Comparison of ENCODE assay signal across 22 cellular contexts in genomic region chr20:50854512-50855249, GRCh38. TPM values are rescaled to one million over a fixed set of nuclear protein-coding genes. Genes with fewer than 3 reads are reported as not detected.
A peak's percentile ranks its signal among the peaks of the same experiment; 100 is the strongest.
DNase-seq lines count a peak whose midpoint lies in the region; ATAC-seq and TF ChIP-seq lines count a peak whose summit lies in the region.
"Had no signal": no experiment of that assay in that cellular context is flagged by ENCODE, and none has a peak within 500 bp of the region (broad histone marks: within the 10 kb centered on the region; RNA-seq: fewer than 3 reads in every experiment).

No MANE protein-coding gene starts in this region.

- peaks cover 6% of the 10 kb centered on the region for H3K36me3 Mint-ChIP-seq in activated naive CD4-positive, alpha-beta T cell treated with anti-CD3 and anti-CD28 coated beads, Interleukin-2, amount 50 U/mL, for 24 hours
- no peaks in the 10 kb centered on the region for H3K36me3 Mint-ChIP-seq in activated naive CD4-positive, alpha-beta T cell treated with anti-CD3 and anti-CD28 coated beads for 36 hours (ENCODE audit: low read depth)
- H3K36me3 Mint-ChIP-seq in WTC11, result no peaks in the 10 kb centered on the region
- no peaks in the 10 kb centered on the region for H3K36me3 Mint-ChIP-seq in neural progenitor cell

- intact Hi-C loops in activated naive CD4-positive, alpha-beta T cell treated with anti-CD3 and anti-CD28 coated beads for 36 hours (cut with micrococcal nuclease), result no loop called here

- H3K4me3 ChIP-seq in HEK293 (ENCODE audit: low read depth, low read length), result no peak overlapping the region
- H3K4me3 ChIP-seq in neural progenitor cell, result no peak overlapping the region
- H3K4me3 ChIP-seq: SJSA1 had no signal

- no peaks in the 10 kb centered on the region for H4K20me1 ChIP-seq in neural progenitor cell (ENCODE audit: low read depth)

- POLR2A ChIA-PET in HEK293 (lab: Yijun Ruan, JAX), result no interaction called here
- POLR2A ChIA-PET in WTC11 (lab: Charles Lee), result no interaction called here

- peaks cover 5% of the 10 kb centered on the region for H3F3A ChIP-seq in neural progenitor cell (ENCODE audit: low read depth)

- H3K27ac ChIP-seq in HEK293 (ENCODE audit: extremely low read depth, low read depth, low read length), result no peak overlapping the region
- H3K27ac ChIP-seq in neural progenitor cell, result no peak overlapping the region
- H3K27ac ChIP-seq: SJSA1 had no signal

- CTCF ChIA-PET in activated naive CD4-positive, alpha-beta T cell treated with anti-CD3 and anti-CD28 coated beads for 36 hours (lab: Charles Lee), result no interaction called here
- CTCF ChIA-PET in HEK293 (lab: Yijun Ruan, JAX) (no interaction called here), WTC11 (lab: Charles Lee) (interaction anchor here (1.0 to 1.6 kb wide), 2 partner anchors 60 to 229 kb away, joined by 5 to 7 read pairs; partner anchors contain the start of gene BCAS4)

- H3K36me3 ChIP-seq in HEK293 (ENCODE audit: control insufficient read depth in 2 of 2, insufficient read depth in 1 of 2, low read length in 2 of 2) (no peaks in the 10 kb centered on the region), neural progenitor cell (no peaks in the 10 kb centered on the region)
- H3K36me3 ChIP-seq: SJSA1 had no signal

- ATAC-seq in WTC11 (no peak), HG02571 (IDR thresholded peaks at IDR 0.05; ENCODE audit: unreplicated experiment) (no peak)

- DNase-seq in activated naive CD4-positive, alpha-beta T cell treated with anti-CD3 and anti-CD28 coated beads for 36 hours, result no peak
- DNase-seq in WTC11 (ENCODE audit: low spot score), result no peak
- DNase-seq in neural progenitor cell (ENCODE audit: low spot score), result no peak
- DNase-seq in DMS53 treated with DMSO at 0.1 percent for 48 hours (lab: John Stamatoyannopoulos, UW; ENCODE audit: unreplicated experiment), result no peak
- DNase-seq in activated CD8-positive, alpha-beta memory T cell treated with anti-CD3 and anti-CD28 coated beads, Interleukin-2, amount 50 U/mL, for 48 hours, result no peak
- DNase-seq: 8988T; C1 segment of cervical spinal cord; CD8-positive, alpha-beta memory T cell; DMS53; EL; GF-D8; KG1; NCI-H1092 treated with DMSO at 0.1 percent for 48 hours; NCI-H1436 treated with DMSO at 0.1 percent for 48 hours; NCI-H2029; NCI-H2227 treated with DMSO at 0.1 percent for 48 hours; NCI-H510A treated with DMSO at 0.1 percent for 48 hours; NCI-H748 treated with DMSO at 0.1 percent for 48 hours had no signal

- TF ChIP-seq CTCF in HEK293 (tag by site-specific recombination; IDR thresholded peaks at IDR 0.05), result no peak
- no peak for TF ChIP-seq CTCF in WTC11 (IDR thresholded peaks at IDR 0.05)
- no peak for TF ChIP-seq CTCF in neural progenitor cell (IDR thresholded peaks at IDR 0.05)

- H3K9me3 Mint-ChIP-seq in activated naive CD4-positive, alpha-beta T cell treated with anti-CD3 and anti-CD28 coated beads, Interleukin-2, amount 50 U/mL, for 24 hours, result no peaks in the 10 kb centered on the region
- H3K9me3 Mint-ChIP-seq in activated naive CD4-positive, alpha-beta T cell treated with anti-CD3 and anti-CD28 coated beads for 36 hours, result no peaks in the 10 kb centered on the region
- H3K9me3 Mint-ChIP-seq in WTC11 (no peaks in the 10 kb centered on the region), neural progenitor cell (no peaks in the 10 kb centered on the region)
- H3K9me3 Mint-ChIP-seq: CD8-positive, alpha-beta memory T cell had no signal

- H3K4me2 ChIP-seq in neural progenitor cell, result no peak overlapping the region

- no peaks in the 10 kb centered on the region for H3K79me2 ChIP-seq in neural progenitor cell (ENCODE audit: low read depth)

- H3K9ac ChIP-seq in neural progenitor cell, result no peak overlapping the region

- peak overlapping the region; percentile 19 for H3K27ac Mint-ChIP-seq in activated naive CD4-positive, alpha-beta T cell treated with anti-CD3 and anti-CD28 coated beads, Interleukin-2, amount 50 U/mL, for 24 hours
- H3K27ac Mint-ChIP-seq in activated naive CD4-positive, alpha-beta T cell treated with anti-CD3 and anti-CD28 coated beads for 36 hours, result no peak overlapping the region
- H3K27ac Mint-ChIP-seq in WTC11, result peak overlapping the region; percentile 65
- peak overlapping the region; percentile 26 for H3K27ac Mint-ChIP-seq in neural progenitor cell

- no peaks in the 10 kb centered on the region for H3K27me3 ChIP-seq in neural progenitor cell
- H3K27me3 ChIP-seq: SJSA1 had no signal

- H3K9me3 ChIP-seq in HEK293 (ENCODE audit: control insufficient read depth, insufficient read depth, low read depth, low read length), result no peaks in the 10 kb centered on the region
- no peaks in the 10 kb centered on the region for H3K9me3 ChIP-seq in neural progenitor cell (ENCODE audit: low read depth)
- H3K9me3 ChIP-seq: SJSA1 had no signal

- H3K4me3 Mint-ChIP-seq in activated naive CD4-positive, alpha-beta T cell treated with anti-CD3 and anti-CD28 coated beads, Interleukin-2, amount 50 U/mL, for 24 hours, result no peak overlapping the region
- no peak overlapping the region for H3K4me3 Mint-ChIP-seq in activated naive CD4-positive, alpha-beta T cell treated with anti-CD3 and anti-CD28 coated beads for 36 hours
- H3K4me3 Mint-ChIP-seq in WTC11, result no peak overlapping the region
- no peak overlapping the region for H3K4me3 Mint-ChIP-seq in neural progenitor cell
- H3K4me3 Mint-ChIP-seq: CD8-positive, alpha-beta memory T cell had no signal

- H3K4me1 Mint-ChIP-seq in activated naive CD4-positive, alpha-beta T cell treated with anti-CD3 and anti-CD28 coated beads, Interleukin-2, amount 50 U/mL, for 24 hours, result peaks cover 5% of the 10 kb centered on the region
- H3K4me1 Mint-ChIP-seq in activated naive CD4-positive, alpha-beta T cell treated with anti-CD3 and anti-CD28 coated beads for 36 hours (ENCODE audit: low read depth), result no peaks in the 10 kb centered on the region
- peaks cover 35% of the 10 kb centered on the region for H3K4me1 Mint-ChIP-seq in WTC11
- H3K4me1 Mint-ChIP-seq in neural progenitor cell, result peaks cover 9% of the 10 kb centered on the region

- H3K4me1 ChIP-seq in HEK293 (ENCODE audit: control insufficient read depth, insufficient read depth, low read length) (no peaks in the 10 kb centered on the region), neural progenitor cell (peaks cover 5% of the 10 kb centered on the region)
- H3K4me1 ChIP-seq: SJSA1 had no signal

- no peaks in the 10 kb centered on the region for H3K27me3 Mint-ChIP-seq in activated naive CD4-positive, alpha-beta T cell treated with anti-CD3 and anti-CD28 coated beads, Interleukin-2, amount 50 U/mL, for 24 hours
- no peaks in the 10 kb centered on the region for H3K27me3 Mint-ChIP-seq in activated naive CD4-positive, alpha-beta T cell treated with anti-CD3 and anti-CD28 coated beads for 36 hours (ENCODE audit: low read depth)
- H3K27me3 Mint-ChIP-seq in WTC11 (ENCODE audit: low read depth) (no peaks in the 10 kb centered on the region), neural progenitor cell (ENCODE audit: insufficient read depth, low read depth) (peaks cover 10% of the 10 kb centered on the region)
- H3K27me3 Mint-ChIP-seq: CD8-positive, alpha-beta memory T cell had no signal

- no peak overlapping the region for H2AFZ ChIP-seq in neural progenitor cell (replicated peaks)

TF ChIP-seq in HEK293, 187 proteins besides CTCF, POLR2A, EP300 and RAD21 (continues in another document):
- no peak for TF ChIP-seq ZNF837 (tag by site-specific recombination; IDR thresholded peaks at IDR 0.05)
- peak; percentile 91 for TF ChIP-seq SCRT2 (tag by site-specific recombination; IDR thresholded peaks at IDR 0.05)
- no peak for TF ChIP-seq ZNF529 (tag by site-specific recombination; IDR thresholded peaks at IDR 0.05; ENCODE audit: insufficient replicate concordance)
- TF ChIP-seq ZNF37A (tag by site-specific recombination; IDR thresholded peaks at IDR 0.05), result no peak
- no peak for TF ChIP-seq HIC1 (tag by site-specific recombination; IDR thresholded peaks at IDR 0.05)

TF ChIP-seq in WTC11, 78 proteins besides CTCF, POLR2A, EP300 and RAD21 (continues in another document):
- TF ChIP-seq FOXJ3 (CRISPR knock-in tag; IDR thresholded peaks at IDR 0.05; ENCODE audit: borderline replicate concordance) (no peak), JAZF1 (CRISPR knock-in tag; IDR thresholded peaks at IDR 0.05) (no peak), ZNF512 (CRISPR knock-in tag; IDR thresholded peaks at IDR 0.05; ENCODE audit: borderline replicate concordance) (no peak), E2F5 (CRISPR knock-in tag; IDR thresholded peaks at IDR 0.05) (no peak), NFYB (CRISPR knock-in tag; conservative IDR thresholded peaks at IDR 0.05; ENCODE audit: low read depth) (no peak), MLX (CRISPR knock-in tag; IDR thresholded peaks at IDR 0.05) (no peak)

RNA-seq across cellular contexts. Expression of gene BCAS4, which starts 59.8 kb away (rescaled TPM):
- 10 to 100 TPM; 15.7 to 16.6 TPM for total RNA-seq in activated naive CD4-positive, alpha-beta T cell treated with anti-CD3 and anti-CD28 coated beads for 36 hours
- total RNA-seq in WTC11 (2021) (25.8 to 31.0 TPM (median 29.8 TPM) in 3 replicates), neural progenitor cell (ENCODE audit: low replicate concordance) (15.3 and 24.1 TPM in 2 replicates)
